8 cellular contexts compared by ENCODE assay signal in the genomic region with DNA sequence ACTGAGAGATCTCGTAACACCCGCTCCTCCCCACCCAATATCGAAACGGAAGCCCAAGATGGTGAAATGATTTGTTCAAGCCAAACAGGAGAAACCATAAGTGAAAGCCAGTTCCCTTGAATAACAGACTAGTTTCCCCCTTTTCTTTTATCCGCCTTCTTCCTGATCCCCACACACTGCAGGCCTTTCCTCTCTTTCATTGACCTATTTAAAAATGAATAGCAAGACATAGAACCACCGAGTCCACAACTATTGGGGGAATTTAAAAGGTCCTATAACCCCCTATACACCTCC. TPM values are rescaled to one million over a fixed set of nuclear protein-coding genes. Genes with fewer than 3 reads are reported as not detected.
DNase-seq lines count a peak whose midpoint lies in the region; ATAC-seq and TF ChIP-seq lines count a peak whose summit lies in the region.

No MANE protein-coding gene starts in this region.

- intact Hi-C loops in posterior vena cava (cut with DNase I) = loop anchor here in 1 of 2 donors (10.0 kb wide), 1 partner anchor 93 kb away; no protein-coding TSS in a partner anchor

- peak overlapping the region; percentile 92 for H3K4me3 ChIP-seq in SK-N-MC
- H3K4me3 ChIP-seq in fibroblast of pulmonary artery (replicated peaks; ENCODE audit: low read depth, low read length) = peak overlapping the region; percentile 71
- peak overlapping the region; percentile 70 for H3K4me3 ChIP-seq in skeletal muscle cell (ENCODE audit: low read depth, low read length)

- peak; percentile 0 for ATAC-seq in GM19351 (IDR thresholded peaks at IDR 0.05; ENCODE audit: unreplicated experiment)
- no peak for ATAC-seq in HG02981 (IDR thresholded peaks at IDR 0.05; ENCODE audit: unreplicated experiment)

- no peak for TF ChIP-seq CTCF in fibroblast of pulmonary artery (IDR thresholded peaks at IDR 0.05; ENCODE audit: low read length, missing control alignments)

- no peak overlapping the region for H3K9ac ChIP-seq in SK-N-MC (ENCODE audit: insufficient read length)

- no peaks in the 10 kb centered on the region for H3K9me3 ChIP-seq in SK-N-MC (ENCODE audit: low read depth, low read length)

- DNase-seq in SK-N-MC (ENCODE audit: low read depth, low spot score) = no peak
- no peak for DNase-seq in fibroblast of pulmonary artery (ENCODE audit: low read depth)
- no peak for DNase-seq in skeletal muscle cell (ENCODE audit: low read depth)
- DNase-seq in NCI-H2081 (lab: John Stamatoyannopoulos, UW) = no peak
- no peak for DNase-seq in H4 (ENCODE audit: low spot score)
- DNase-seq in posterior vena cava (ENCODE audit: low spot score) = no peak

- H3K36me3 ChIP-seq in SK-N-MC (ENCODE audit: insufficient read depth, low read length) = peaks cover 18% of the 10 kb centered on the region

- peak overlapping the region; percentile 14; the same call in 1 of the 2 replicates for H3K27ac ChIP-seq in SK-N-MC

RNA-seq across cellular contexts. Expression of a gene that starts 0.4 kb away (rescaled TPM):
- 90.9 and 100 TPM in 2 replicates for total RNA-seq in H4 (2014; rRNA removed; shearing (Covaris generic))
- 10 to 100 TPM; 49.2 to 53.6 TPM for total RNA-seq in posterior vena cava

RNA-seq across cellular contexts. Expression of a gene that starts 17.2 kb away (rescaled TPM):
- 0.06 and 0.54 TPM in 2 replicates for total RNA-seq in H4 (2014; rRNA removed; shearing (Covaris generic))
- total RNA-seq in posterior vena cava = 1 to 10 TPM; 7.0 to 8.5 TPM

RNA-seq across cellular contexts. Expression of a gene that starts 25.2 kb away (rescaled TPM):
- 0.17 TPM in 1 of 2 replicates, not detected in the other for total RNA-seq in H4 (2014; rRNA removed; shearing (Covaris generic))
- total RNA-seq in posterior vena cava = 1 to 10 TPM; 2.4 to 6.2 TPM
